9 cellular contexts compared by ENCODE assay signal in the genomic region with DNA sequence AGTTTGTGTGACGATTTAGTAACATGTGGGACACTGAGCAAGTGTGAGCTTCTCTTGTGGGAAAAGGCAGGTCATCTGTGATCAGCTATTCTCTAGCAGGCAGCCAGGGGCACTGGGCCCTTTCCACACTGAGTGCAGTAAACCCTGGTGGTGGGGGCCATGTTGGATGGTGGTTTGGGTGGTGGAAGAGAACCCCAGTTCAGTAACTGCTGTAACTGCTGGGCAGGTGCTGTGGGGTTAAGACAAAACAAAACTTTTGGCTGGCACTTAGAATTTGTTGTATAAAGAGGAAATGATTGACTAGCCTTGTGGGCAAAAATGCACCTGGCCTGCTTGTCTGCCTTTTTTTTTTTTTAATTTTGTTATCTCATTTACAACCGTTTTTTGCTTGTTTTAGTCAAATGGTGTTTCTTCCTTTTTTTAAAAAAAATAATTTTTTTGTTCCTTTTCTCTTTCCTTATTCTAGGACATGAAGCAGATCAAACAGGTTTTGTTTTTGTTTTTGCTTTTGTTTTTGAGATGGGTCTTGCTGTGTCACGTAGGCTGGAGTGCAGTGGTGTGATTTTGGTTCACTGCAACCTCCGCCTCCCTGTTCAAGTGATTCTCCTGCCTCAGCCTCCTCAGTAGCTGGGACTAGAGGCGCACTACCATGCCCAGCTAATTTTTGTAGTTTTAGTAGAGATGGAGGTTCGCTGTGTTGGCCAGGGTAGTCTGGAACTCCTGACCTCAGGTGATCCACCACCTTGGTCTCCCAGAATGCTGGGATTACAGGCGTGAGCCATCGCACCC. TPM values are rescaled to one million over a fixed set of nuclear protein-coding genes. Genes with fewer than 3 reads are reported as not detected.
A peak's percentile ranks its signal among the peaks of the same experiment; 100 is the strongest.
DNase-seq lines count a peak whose midpoint lies in the region; ATAC-seq, FAIRE-seq and TF ChIP-seq lines count a peak whose summit lies in the region.
"Had no signal": no experiment of that assay in that cellular context is flagged by ENCODE, and none has a peak within 500 bp of the region (broad histone marks: within the 10 kb centered on the region; RNA-seq: fewer than 3 reads in every experiment).

No MANE protein-coding gene starts in this region.

- peaks cover 34% of the 10 kb centered on the region for H3K4me1 ChIP-seq in OCI-LY1 (ENCODE audit: insufficient read depth, low read length, severe bottlenecking)
- H3K4me1 ChIP-seq in foreskin keratinocyte = peaks cover 10% of the 10 kb centered on the region

- H3K4me3 ChIP-seq in AG04450 (ENCODE audit: low read depth, low read length) (no peak overlapping the region), OCI-LY1 (ENCODE audit: low read depth, low read length, poor library complexity, severe bottlenecking) (no peak overlapping the region)

- H3F3A ChIP-seq in OCI-LY1 (ENCODE audit: insufficient read depth, low read length) = no peaks in the 10 kb centered on the region

- DNase-seq in AG04450 (ENCODE audit: low read depth, low spot score) = no peak
- DNase-seq in foreskin keratinocyte = no peak
- no peak for DNase-seq in HT-29 (ENCODE audit: low spot score)
- DNase-seq in RCC 7860 (ENCODE audit: low spot score) = no peak
- no peak for DNase-seq in GM13976 (ENCODE audit: low spot score)
- DNase-seq: mammary epithelial cell had no signal

- POLR2A ChIA-PET in AG04450 (lab: Yijun Ruan, JAX) = interaction anchor here (1.6 kb wide), 1 partner anchor 238 kb away, joined by 4 read pairs; a partner anchor contains a TSS

- H3K9me3 ChIP-seq in AG04450 (ENCODE audit: control insufficient read depth, insufficient read depth, low read length) = no peaks in the 10 kb centered on the region
- no peaks in the 10 kb centered on the region for H3K9me3 ChIP-seq in OCI-LY1 (ENCODE audit: low read length)

- FAIRE-seq in RCC 7860 (lab: Jason Lieb, UNC) = no peak

- no peaks in the 10 kb centered on the region for H3K79me2 ChIP-seq in OCI-LY1 (ENCODE audit: insufficient read depth, low read length)

- no peaks in the 10 kb centered on the region for H3K9me2 ChIP-seq in OCI-LY1 (ENCODE audit: low read depth, low read length)

- H2AFZ ChIP-seq in OCI-LY1 (ENCODE audit: low read length) = no peak overlapping the region

- H3K9ac ChIP-seq in OCI-LY1 (ENCODE audit: low read length) = no peak overlapping the region

- in situ Hi-C loops in GM13976 (cut with MboI; ENCODE audit: low sequenced_read_pairs, unreplicated experiment) = no loop called here

- ATAC-seq in GM19468 (IDR thresholded peaks at IDR 0.05; ENCODE audit: extremely low read depth, unreplicated experiment) = peak; percentile 79
- ATAC-seq in foreskin keratinocyte = no peak
- no peak for ATAC-seq in HG03571 (IDR thresholded peaks at IDR 0.05; ENCODE audit: unreplicated experiment)

- TF ChIP-seq CTCF in AG04450 (IDR thresholded peaks at IDR 0.05; ENCODE audit: low read depth, low read length) (no peak), OCI-LY1 (IDR thresholded peaks at IDR 0.05; ENCODE audit: low read length) (no peak), foreskin keratinocyte (conservative IDR thresholded peaks at IDR 0.05) (peak; percentile 21), GM13976 (IDR thresholded peaks at IDR 0.05; ENCODE audit: borderline replicate concordance, control extremely low read depth, extremely low read depth, insufficient read depth, missing control alignments) (no peak)

- H4K20me1 ChIP-seq in OCI-LY1 (ENCODE audit: insufficient read depth, low read length) = no peaks in the 10 kb centered on the region

- peaks cover 49% of the 10 kb centered on the region for H3K36me3 ChIP-seq in OCI-LY1 (ENCODE audit: insufficient read depth, low read length)

- no peak overlapping the region for H3K4me2 ChIP-seq in OCI-LY1 (ENCODE audit: low read length)

- H3K27me3 ChIP-seq in AG04450 (ENCODE audit: control insufficient read depth, insufficient read depth, low read length) (no peaks in the 10 kb centered on the region), OCI-LY1 (ENCODE audit: insufficient read depth, low read length) (no peaks in the 10 kb centered on the region), foreskin keratinocyte (no peaks in the 10 kb centered on the region)

- peak overlapping the region; percentile 91 for H3K27ac ChIP-seq in AG04450 (ENCODE audit: low read depth, low read length)
- H3K27ac ChIP-seq in OCI-LY1 (ENCODE audit: low read depth, low read length, poor library complexity, severe bottlenecking) = peak overlapping the region; percentile 79
- H3K27ac ChIP-seq in foreskin keratinocyte = no peak overlapping the region

- CTCF ChIA-PET in AG04450 (lab: Charles Lee) = interaction anchor here (1.0 kb wide), 1 partner anchor 60 kb away, joined by 3 read pairs; no protein-coding TSS in a partner anchor

RNA-seq across cellular contexts. Expression of a gene that starts 59.8 kb away (rescaled TPM):
- polyA plus RNA-seq in AG04450 (2011; rRNA removed) (40.9 and 59.4 TPM in 2 replicates), foreskin keratinocyte (15.9 and 21.2 TPM in 2 replicates)
- polyA minus RNA-seq in AG04450 (2011; rRNA and poly(A)+ RNA removed) = 151 and 174 TPM in 2 replicates
- total RNA-seq in foreskin keratinocyte = 65.6 and 66.5 TPM in 2 replicates
- total RNA-seq in HT-29 (2014; rRNA removed; shearing (Covaris generic)) = 37.7 and 51.2 TPM in 2 replicates
